ENCODE assay signal across 8 cellular contexts in genomic region chr1:26787381-26787705, GRCh38. TPM values are rescaled to one million over a fixed set of nuclear protein-coding genes. Genes with fewer than 3 reads are reported as not detected.
A peak's percentile ranks its signal among the peaks of the same experiment; 100 is the strongest.
DNase-seq lines count a peak whose midpoint lies in the region; ATAC-seq and TF ChIP-seq lines count a peak whose summit lies in the region.

No MANE protein-coding gene starts in this region.

- intact Hi-C loops in activated CD8-positive, alpha-beta T cell treated with anti-CD3 and anti-CD28 coated beads for 36 hours (cut with micrococcal nuclease) = loop anchor here (2.0 to 5.0 kb wide), 2 partner anchors 43 to 85 kb away; no protein-coding TSS in a partner anchor

- H3K36me3 Mint-ChIP-seq in activated CD8-positive, alpha-beta T cell treated with anti-CD3 and anti-CD28 coated beads for 36 hours (ENCODE audit: low read depth) = peaks cover 17% of the 10 kb centered on the region
- H3K36me3 Mint-ChIP-seq in osteocyte (ENCODE audit: unreplicated experiment) = peaks cover 13% of the 10 kb centered on the region

- H3K4me1 Mint-ChIP-seq in activated CD8-positive, alpha-beta T cell treated with anti-CD3 and anti-CD28 coated beads for 36 hours (ENCODE audit: low read depth) = peaks cover 78% of the 10 kb centered on the region
- H3K4me1 Mint-ChIP-seq in osteocyte (ENCODE audit: unreplicated experiment) = peaks cover 72% of the 10 kb centered on the region

- DNase-seq in CMK (ENCODE audit: low read depth) = peak; percentile 59
- DNase-seq in HL-60 (ENCODE audit: low read depth in 1 of 2, low spot score in 1 of 2) = no peak
- DNase-seq in activated CD8-positive, alpha-beta T cell treated with anti-CD3 and anti-CD28 coated beads for 36 hours = peak; percentile 94
- peak in 1 of 2 donors; percentile 72 for DNase-seq in fibroblast of lung (ENCODE audit: low read depth in 2 of 2)
- DNase-seq in osteocyte (ENCODE audit: extremely low spot score, unreplicated experiment) = no peak
- no peak for DNase-seq in ecto neural progenitor cell (ENCODE audit: low spot score)
- DNase-seq in amniotic stem cell (lab: John Stamatoyannopoulos, UW) = no peak

- peak overlapping the region; percentile 86 for H3K9ac ChIP-seq in fibroblast of lung (ENCODE audit: insufficient read depth, low read length)

- H4K20me1 ChIP-seq in fibroblast of lung (ENCODE audit: control insufficient read depth, extremely low read depth, insufficient read depth, low read length) = no peaks in the 10 kb centered on the region

- CTCF ChIA-PET in activated CD8-positive, alpha-beta T cell treated with anti-CD3 and anti-CD28 coated beads for 36 hours (lab: Charles Lee) = interaction anchor here (0.9 to 7.4 kb wide), 14 partner anchors 10 to 249 kb away, joined by 3 to 204 read pairs (median 36); partner anchors contain the start of genes ARID1A and GPATCH3

- no peaks in the 10 kb centered on the region for H3K9me3 Mint-ChIP-seq in activated CD8-positive, alpha-beta T cell treated with anti-CD3 and anti-CD28 coated beads for 36 hours
- H3K9me3 Mint-ChIP-seq in osteocyte (ENCODE audit: unreplicated experiment) = no peaks in the 10 kb centered on the region

- peak overlapping the region; percentile 94 for H3K4me2 ChIP-seq in fibroblast of lung (ENCODE audit: extremely low read depth, insufficient read depth, low read length)

- peak overlapping the region; percentile 68 for H3K4me3 ChIP-seq in HL-60 (replicated peaks; ENCODE audit: insufficient read depth, low read length)
- peak overlapping the region; percentile 60 to 90 (median 72) for H3K4me3 ChIP-seq in fibroblast of lung (replicated peaks in 1 of 4; ENCODE audit: control extremely low read depth in 1 of 4, insufficient read depth in 1 of 4, low read depth in 3 of 4, low read length in 4 of 4)

- no peak for TF ChIP-seq CTCF in HL-60 (IDR thresholded peaks at IDR 0.05; ENCODE audit: insufficient read depth, low read length)
- no peak for TF ChIP-seq CTCF in activated CD8-positive, alpha-beta T cell treated with anti-CD3 and anti-CD28 coated beads for 36 hours (IDR thresholded peaks at IDR 0.05)
- TF ChIP-seq CTCF in fibroblast of lung (conservative IDR thresholded peaks at IDR 0.05 in 1 of 2, IDR thresholded peaks at IDR 0.05 in 1 of 2; ENCODE audit: low read depth in 1 of 2, low read length in 2 of 2) = no peak
- no peak for TF ChIP-seq CTCF in osteocyte (IDR thresholded peaks at IDR 0.05)

- POLR2A ChIA-PET in activated CD8-positive, alpha-beta T cell treated with anti-CD3 and anti-CD28 coated beads for 36 hours (lab: Charles Lee) = interaction anchor here (0.7 to 8.6 kb wide), 24 partner anchors 11 to 287 kb away, joined by 3 to 283 read pairs (median 6); partner anchors contain the start of gene ARID1A

- no peaks in the 10 kb centered on the region for H3K27me3 Mint-ChIP-seq in activated CD8-positive, alpha-beta T cell treated with anti-CD3 and anti-CD28 coated beads for 36 hours
- H3K27me3 Mint-ChIP-seq in osteocyte (ENCODE audit: unreplicated experiment) = no peaks in the 10 kb centered on the region

- H3K4me1 ChIP-seq in fibroblast of lung (ENCODE audit: control insufficient read depth, extremely low read depth, insufficient read depth, low read length) = peaks cover 35% of the 10 kb centered on the region

- H3K4me3 Mint-ChIP-seq in activated CD8-positive, alpha-beta T cell treated with anti-CD3 and anti-CD28 coated beads for 36 hours = peak overlapping the region; percentile 97
- H3K4me3 Mint-ChIP-seq in osteocyte (ENCODE audit: unreplicated experiment) = peak overlapping the region; percentile 95

- peak overlapping the region; percentile 99 for H3K27ac Mint-ChIP-seq in activated CD8-positive, alpha-beta T cell treated with anti-CD3 and anti-CD28 coated beads for 36 hours
- peak overlapping the region; percentile 100 for H3K27ac Mint-ChIP-seq in osteocyte (ENCODE audit: unreplicated experiment)

- H3K36me3 ChIP-seq in fibroblast of lung (ENCODE audit: control insufficient read depth, insufficient read depth, low read length) = no peaks in the 10 kb centered on the region

- peak; percentile 52 for ATAC-seq in GM19463 (IDR thresholded peaks at IDR 0.05; ENCODE audit: unreplicated experiment)
- peak; percentile 57 for ATAC-seq in activated CD8-positive, alpha-beta T cell treated with anti-CD3 and anti-CD28 coated beads for 36 hours

- H3K79me2 ChIP-seq in fibroblast of lung (ENCODE audit: control insufficient read depth, insufficient read depth, low read length) = peaks cover 2% of the 10 kb centered on the region

- peak overlapping the region; percentile 100 for H3K27ac ChIP-seq in HL-60 (replicated peaks)
- H3K27ac ChIP-seq in fibroblast of lung (ENCODE audit: insufficient read depth, low read length) = peak overlapping the region; percentile 99

- H3K9me3 ChIP-seq in fibroblast of lung (ENCODE audit: control insufficient read depth, insufficient read depth, low read depth, low read length) = no peaks in the 10 kb centered on the region

- H2AFZ ChIP-seq in fibroblast of lung (ENCODE audit: low read length) = peak overlapping the region; percentile 47

- H3K27me3 ChIP-seq in HL-60 (ENCODE audit: insufficient read depth, poor library complexity, severe bottlenecking) (no peaks in the 10 kb centered on the region), fibroblast of lung (ENCODE audit: control insufficient read depth, insufficient read depth, low read length) (no peaks in the 10 kb centered on the region)

RNA-seq across cellular contexts. Expression of gene PIGV, which starts 0.4 kb away (rescaled TPM):
- 10 to 100 TPM; 21.2 to 23.9 TPM for total RNA-seq in activated CD8-positive, alpha-beta T cell treated with anti-CD3 and anti-CD28 coated beads for 36 hours
- total RNA-seq in fibroblast of lung (17.2 and 29.6 TPM in 2 replicates), osteocyte (14.2 TPM in 2 replicates)
- polyA plus RNA-seq in fibroblast of lung = 10.4 and 13.3 TPM in 2 replicates
- 7.6 and 8.9 TPM in 2 replicates for polyA plus RNA-seq in fibroblast of lung (2012)
- 16.0 and 24.3 TPM in 2 replicates for polyA minus RNA-seq in fibroblast of lung (ENCODE audit: low replicate concordance)

RNA-seq across cellular contexts. Expression of gene ZDHHC18, which starts 39.1 kb away (rescaled TPM):
- 10 to 100 TPM; 55.0 to 61.3 TPM for total RNA-seq in activated CD8-positive, alpha-beta T cell treated with anti-CD3 and anti-CD28 coated beads for 36 hours
- total RNA-seq in fibroblast of lung (4.6 and 6.3 TPM in 2 replicates), osteocyte (19.8 and 24.2 TPM in 2 replicates)
- 16.9 and 22.3 TPM in 2 replicates for polyA plus RNA-seq in fibroblast of lung
- polyA plus RNA-seq in fibroblast of lung (2012) = 14.3 and 18.7 TPM in 2 replicates
- 56.9 and 116 TPM in 2 replicates for polyA minus RNA-seq in fibroblast of lung (ENCODE audit: low replicate concordance)

Comparison
In these comparisons a context has a peak if more than half of its experiments do, and no peak if none do; other contexts are left out.
1. DNase-seq: peak in CMK (single experiment) and activated CD8-positive, alpha-beta T cell treated with anti-CD3 and anti-CD28 coated beads for 36 hours (single experiment); none in HL-60 (0 of 2), osteocyte (single experiment), ecto neural progenitor cell (single experiment) and amniotic stem cell (single experiment).